15 cellular contexts compared by ENCODE assay signal in genomic region chrX:97306771-97307470, GRCh38.
DNase-seq lines count a peak whose midpoint lies in the region; ATAC-seq, FAIRE-seq and TF ChIP-seq lines count a peak whose summit lies in the region.
"Had no signal": no experiment of that assay in that cellular context is flagged by ENCODE, and none has a peak within 500 bp of the region (broad histone marks: within the 10 kb centered on the region; RNA-seq: fewer than 3 reads in every experiment).

No MANE protein-coding gene starts in this region.

- WGBS in mesendoderm (ENCODE audit: extremely low coverage, insufficient coverage, low lambda C conversion rate), result no CpG with 5 or more reads among the region's 1 CpG

- no peak for ATAC-seq in GM23338
- ATAC-seq: A549 had no signal

- peaks cover 14% of the 10 kb centered on the region for H3K4me1 Mint-ChIP-seq in GM23338
- no peaks in the 10 kb centered on the region for H3K4me1 Mint-ChIP-seq in activated CD4-positive, alpha-beta memory T cell treated with anti-CD3 and anti-CD28 coated beads, Interleukin-2, amount 10 ng/mL, durations not matched to agents 7 days and 5 days
- H3K4me1 Mint-ChIP-seq in activated naive CD4-positive, alpha-beta T cell treated with anti-CD3 and anti-CD28 coated beads for 36 hours (ENCODE audit: low read depth), result no peaks in the 10 kb centered on the region

- no peaks in the 10 kb centered on the region for H3K27me3 ChIP-seq in GM23338 (ENCODE audit: insufficient read depth)
- H3K27me3 ChIP-seq in bronchial epithelial cell (ENCODE audit: control insufficient read depth, insufficient read depth, low read length), result no peaks in the 10 kb centered on the region
- H3K27me3 ChIP-seq in mesendoderm (ENCODE audit: insufficient read depth, low read length, poor library complexity), result no peaks in the 10 kb centered on the region

- no peak overlapping the region for H2BK5ac ChIP-seq in mesendoderm (ENCODE audit: low read length)

- no peaks in the 10 kb centered on the region for H3K79me1 ChIP-seq in mesendoderm (ENCODE audit: low read length)

- no peak overlapping the region for H4K5ac ChIP-seq in mesendoderm (ENCODE audit: low read length)

- H3K9me3 Mint-ChIP-seq in GM23338, result no peaks in the 10 kb centered on the region
- no peaks in the 10 kb centered on the region for H3K9me3 Mint-ChIP-seq in activated CD4-positive, alpha-beta memory T cell treated with anti-CD3 and anti-CD28 coated beads, Interleukin-2, amount 10 ng/mL, durations not matched to agents 7 days and 5 days
- no peaks in the 10 kb centered on the region for H3K9me3 Mint-ChIP-seq in activated naive CD4-positive, alpha-beta T cell treated with anti-CD3 and anti-CD28 coated beads for 36 hours
- H3K9me3 Mint-ChIP-seq: CD4-positive, alpha-beta T cell had no signal

- H3K9ac ChIP-seq in mesendoderm (ENCODE audit: low read length), result no peak overlapping the region

- H3F3A ChIP-seq in GM23338 (replicated peaks; ENCODE audit: low read depth), result no peaks in the 10 kb centered on the region

- H3K27ac Mint-ChIP-seq in GM23338, result no peak overlapping the region
- no peak overlapping the region for H3K27ac Mint-ChIP-seq in activated CD4-positive, alpha-beta memory T cell treated with anti-CD3 and anti-CD28 coated beads, Interleukin-2, amount 10 ng/mL, durations not matched to agents 7 days and 5 days
- no peak overlapping the region for H3K27ac Mint-ChIP-seq in activated naive CD4-positive, alpha-beta T cell treated with anti-CD3 and anti-CD28 coated beads for 36 hours
- H3K27ac Mint-ChIP-seq: CD4-positive, alpha-beta T cell had no signal

- H3K4ac ChIP-seq in mesendoderm (ENCODE audit: low read depth, low read length), result no peak overlapping the region

- H3K4me3 ChIP-seq in GM23338, result no peak overlapping the region
- no peak overlapping the region for H3K4me3 ChIP-seq in bronchial epithelial cell (ENCODE audit: low read depth, low read length)
- no peak overlapping the region for H3K4me3 ChIP-seq in mesendoderm (ENCODE audit: low read length)
- H3K4me3 ChIP-seq: A549 had no signal

- CTCF ChIA-PET in activated CD4-positive, alpha-beta memory T cell treated with anti-CD3 and anti-CD28 coated beads, Interleukin-2, amount 10 ng/mL, durations not matched to agents 7 days and 5 days (lab: Charles Lee), result no interaction called here
- CTCF ChIA-PET in activated naive CD4-positive, alpha-beta T cell treated with anti-CD3 and anti-CD28 coated beads for 36 hours (lab: Charles Lee), result no interaction called here

- no peak overlapping the region for H2AK5ac ChIP-seq in mesendoderm (ENCODE audit: low read length)

- no peak overlapping the region for H3K18ac ChIP-seq in mesendoderm (ENCODE audit: low read length)

- H3K36me3 Mint-ChIP-seq in GM23338 (ENCODE audit: low read depth), result peaks cover 5% of the 10 kb centered on the region; the same call in 2 of the 3 replicates
- H3K36me3 Mint-ChIP-seq in activated CD4-positive, alpha-beta memory T cell treated with anti-CD3 and anti-CD28 coated beads, Interleukin-2, amount 10 ng/mL, durations not matched to agents 7 days and 5 days (ENCODE audit: low read depth), result no peaks in the 10 kb centered on the region
- H3K36me3 Mint-ChIP-seq in activated naive CD4-positive, alpha-beta T cell treated with anti-CD3 and anti-CD28 coated beads for 36 hours (ENCODE audit: low read depth), result peaks cover 3% of the 10 kb centered on the region

- no peaks in the 10 kb centered on the region for H3K36me3 ChIP-seq in GM23338 (ENCODE audit: insufficient read depth)
- H3K36me3 ChIP-seq in bronchial epithelial cell (ENCODE audit: control insufficient read depth, insufficient read depth, low read length), result no peaks in the 10 kb centered on the region
- H3K36me3 ChIP-seq in mesendoderm (ENCODE audit: control insufficient read depth, insufficient read depth, low read length), result no peaks in the 10 kb centered on the region

- peaks cover 11% of the 10 kb centered on the region; the same call in 1 of the 2 replicates for H3K4me1 ChIP-seq in GM23338 (ENCODE audit: insufficient read depth)
- no peaks in the 10 kb centered on the region for H3K4me1 ChIP-seq in mesendoderm (ENCODE audit: control insufficient read depth, low read depth, low read length)

- intact Hi-C loops in activated naive CD4-positive, alpha-beta T cell treated with anti-CD3 and anti-CD28 coated beads for 36 hours (cut with micrococcal nuclease), result no loop called here

- H3K79me2 ChIP-seq in GM23338 (replicated peaks; ENCODE audit: insufficient read depth) (peaks cover 15% of the 10 kb centered on the region), mesendoderm (ENCODE audit: control insufficient read depth, insufficient read depth, low read length) (no peaks in the 10 kb centered on the region)

- H3K4me2 ChIP-seq in GM23338 (no peak overlapping the region), mesendoderm (ENCODE audit: low read length) (no peak overlapping the region)
- H3K4me2 ChIP-seq: A549 had no signal

- POLR2A ChIA-PET in activated CD4-positive, alpha-beta memory T cell treated with anti-CD3 and anti-CD28 coated beads, Interleukin-2, amount 10 ng/mL, durations not matched to agents 7 days and 5 days (lab: Charles Lee), result no interaction called here

- no peak overlapping the region for H2BK15ac ChIP-seq in mesendoderm (replicated peaks; ENCODE audit: low read depth)

- no peak overlapping the region for H2AFZ ChIP-seq in GM23338

- H3K27ac ChIP-seq in GM23338 (ENCODE audit: low read depth) (0 out of 2 replicates have a peak overlapping the region, but pooled peaks have one; percentile 5), mesendoderm (ENCODE audit: low read depth, low read length) (no peak overlapping the region)
- H3K27ac ChIP-seq: A549, C4-2B had no signal

- no peak overlapping the region for H3K23ac ChIP-seq in mesendoderm (ENCODE audit: low read length)

- FAIRE-seq in GM19239 (lab: Jason Lieb, UNC) (peak; percentile 87), bronchial epithelial cell (lab: Jason Lieb, UNC) (no peak)
- FAIRE-seq: H54 had no signal

- H4K8ac ChIP-seq in mesendoderm (ENCODE audit: low read depth, low read length), result no peak overlapping the region

- H4K20me1 ChIP-seq in GM23338 (replicated peaks; ENCODE audit: insufficient read depth), result no peaks in the 10 kb centered on the region

- no peak for TF ChIP-seq CTCF in GM23338 (conservative IDR thresholded peaks at IDR 0.05; ENCODE audit: low read depth in 2 of 2)
- TF ChIP-seq CTCF in bronchial epithelial cell (IDR thresholded peaks at IDR 0.05; ENCODE audit: insufficient read depth, low read length, severe bottlenecking), result no peak

- H3K56ac ChIP-seq in mesendoderm (ENCODE audit: low read length), result no peak overlapping the region

- H3K4me3 Mint-ChIP-seq in GM23338, result no peak overlapping the region
- H3K4me3 Mint-ChIP-seq in activated CD4-positive, alpha-beta memory T cell treated with anti-CD3 and anti-CD28 coated beads, Interleukin-2, amount 10 ng/mL, durations not matched to agents 7 days and 5 days, result no peak overlapping the region
- H3K4me3 Mint-ChIP-seq in activated naive CD4-positive, alpha-beta T cell treated with anti-CD3 and anti-CD28 coated beads for 36 hours, result no peak overlapping the region
- H3K4me3 Mint-ChIP-seq: CD4-positive, alpha-beta T cell had no signal

- H3K9me2 ChIP-seq in GM23338 (ENCODE audit: insufficient read depth), result no peaks in the 10 kb centered on the region

- H2BK120ac ChIP-seq in mesendoderm (ENCODE audit: low read depth, low read length), result no peak overlapping the region

- H3K27me3 Mint-ChIP-seq in GM23338 (ENCODE audit: insufficient read depth, low read depth, poor library complexity), result peaks cover 2% of the 10 kb centered on the region
- no peaks in the 10 kb centered on the region for H3K27me3 Mint-ChIP-seq in activated CD4-positive, alpha-beta memory T cell treated with anti-CD3 and anti-CD28 coated beads, Interleukin-2, amount 10 ng/mL, durations not matched to agents 7 days and 5 days
- no peaks in the 10 kb centered on the region for H3K27me3 Mint-ChIP-seq in activated naive CD4-positive, alpha-beta T cell treated with anti-CD3 and anti-CD28 coated beads for 36 hours (ENCODE audit: low read depth)
- H3K27me3 Mint-ChIP-seq: CD4-positive, alpha-beta T cell had no signal

- no peak for DNase-seq in GM19239 (ENCODE audit: insufficient read length, low spot score)
- no peak for DNase-seq in GM23338 (ENCODE audit: low spot score)
- DNase-seq in bronchial epithelial cell (ENCODE audit: low read depth), result peak; percentile 3
- DNase-seq in mesendoderm, result peak; percentile 55
- DNase-seq in COLO668 (lab: John Stamatoyannopoulos, UW; ENCODE audit: unreplicated experiment), result no peak
- DNase-seq in activated CD4-positive, alpha-beta memory T cell treated with anti-CD3 and anti-CD28 coated beads, Interleukin-2, amount 10 ng/mL, durations not matched to agents 7 days and 5 days, result no peak
- DNase-seq in activated naive CD4-positive, alpha-beta T cell treated with anti-CD3 and anti-CD28 coated beads for 36 hours, result no peak
- DNase-seq: AML-193; CD4-positive, alpha-beta T cell; DMS79 treated with DMSO at 0.1 percent for 48 hours; GF-D8; HCEC 1CT had no signal

TF ChIP-seq in GM23338, 12 proteins besides CTCF, POLR2A, EP300 and RAD21 (continues in another document):
- TF ChIP-seq POLR2AphosphoS5 (IDR thresholded peaks at IDR 0.05; ENCODE audit: low read depth) (no peak), ZNF114 (CRISPR knock-in tag; IDR thresholded peaks at IDR 0.05) (no peak)

Comparison
In these comparisons a context has a peak if more than half of its experiments do, and no peak if none do; other contexts are left out.
1. DNase-seq: peak in bronchial epithelial cell (single experiment) and mesendoderm (single experiment); none in GM19239 (single experiment), GM23338 (single experiment), COLO668 (single experiment), activated CD4-positive, alpha-beta memory T cell treated with anti-CD3 and anti-CD28 coated beads, Interleukin-2, amount 10 ng/mL, durations not matched to agents 7 days and 5 days (single experiment) and activated naive CD4-positive, alpha-beta T cell treated with anti-CD3 and anti-CD28 coated beads for 36 hours (single experiment).